In genomic region chr15:88908123-88908522, GRCh38 we compare ENCODE assay signal across 19 cellular contexts. TPM values are rescaled to one million over a fixed set of nuclear protein-coding genes. Genes with fewer than 3 reads are reported as not detected.
DNase-seq lines count a peak whose midpoint lies in the region; ATAC-seq, FAIRE-seq and TF ChIP-seq lines count a peak whose summit lies in the region.
"Had no signal": no experiment of that assay in that cellular context is flagged by ENCODE, and none has a peak within 500 bp of the region (broad histone marks: within the 10 kb centered on the region; RNA-seq: fewer than 3 reads in every experiment).

No MANE protein-coding gene starts in this region.

- peaks cover 3% of the 10 kb centered on the region for H3K9me1 ChIP-seq in K562 (ENCODE audit: control insufficient read depth, insufficient read depth, low read length)

- H3K4me2 ChIP-seq in K562 (ENCODE audit: insufficient read depth, low read length) = no peak overlapping the region

- no peaks in the 10 kb centered on the region for H3K9me3 ChIP-seq in CD4-positive, alpha-beta memory T cell (ENCODE audit: control insufficient read depth in 1 of 2, low read length in 2 of 2)
- H3K9me3 ChIP-seq in K562 (replicated peaks; ENCODE audit: control insufficient read depth, insufficient read depth, low read depth, low read length) (no peaks in the 10 kb centered on the region), sigmoid colon (no peaks in the 10 kb centered on the region)
- H3K9me3 ChIP-seq: BE2C, SJSA1 had no signal

- in situ Hi-C loops in K562 (cut with MboI) = no loop called here

- POLR2A ChIA-PET in CD4-positive, alpha-beta memory T cell (lab: Charles Lee; ENCODE audit: partially characterized antibody) = interaction anchor here (0.6 to 1.1 kb wide), 2 partner anchors 182 to 207 kb away, joined by 3 to 4 read pairs; no protein-coding TSS in a partner anchor
- POLR2A ChIA-PET in GM10248 (lab: Yijun Ruan, JAX) = no interaction called here
- POLR2A ChIA-PET in K562 (lab: Yijun Ruan, JAX) = interaction anchor here (0.6 to 1.4 kb wide), 5 partner anchors 93 to 124 kb away, joined by 3 to 5 read pairs (median 3); no protein-coding TSS in a partner anchor

- H3K27me3 ChIP-seq in CD4-positive, alpha-beta memory T cell (ENCODE audit: insufficient read depth, low read length) = no peaks in the 10 kb centered on the region
- H3K27me3 ChIP-seq in K562 (ENCODE audit: control insufficient read depth in 2 of 2, insufficient read depth in 2 of 2, low read length in 2 of 2) = no peaks in the 10 kb centered on the region
- H3K27me3 ChIP-seq in sigmoid colon = no peaks in the 10 kb centered on the region
- H3K27me3 ChIP-seq: BE2C, brain microvascular endothelial cell, SJSA1 had no signal

- intact Hi-C loops in CD4-positive, alpha-beta memory T cell (cut with micrococcal nuclease) = no loop called here
- intact Hi-C loops in K562 (cut with micrococcal nuclease) (no loop called here), sigmoid colon (cut with DNase I) (no loop called here)

- no peak for TF ChIP-seq EP300 in K562 (IDR thresholded peaks at IDR 0.05; ENCODE audit: low read length)
- no peak for TF ChIP-seq EP300 in sigmoid colon (IDR thresholded peaks at IDR 0.05)

- no peaks in the 10 kb centered on the region for H3K9me3 Mint-ChIP-seq in CD4-positive, alpha-beta memory T cell
- H3K9me3 Mint-ChIP-seq: activated naive CD8-positive, alpha-beta T cell treated with anti-CD3 and anti-CD28 coated beads, Interleukin-2, amount 10 ng/mL, durations not matched to agents 7 days and 5 days; natural killer cell treated with Interleukin-12 subunit alpha and Interleukin-12 subunit beta and Interleukin-15 and Interleukin-18, amount 100 ng/mL, for 72 hours had no signal

- no peak overlapping the region for H3K9ac ChIP-seq in K562 (ENCODE audit: insufficient read depth in 1 of 2, low read depth in 2 of 2, low read length in 2 of 2)

- ATAC-seq in K562 = no peak
- ATAC-seq: natural killer cell treated with Interleukin-12 subunit alpha and Interleukin-12 subunit beta and Interleukin-15 and Interleukin-18, amount 100 ng/mL, for 72 hours had no signal

- H3K4me3 Mint-ChIP-seq in CD4-positive, alpha-beta memory T cell = peak overlapping the region in 1 of 8 donors; percentile 63
- H3K4me3 Mint-ChIP-seq: activated naive CD8-positive, alpha-beta T cell treated with anti-CD3 and anti-CD28 coated beads, Interleukin-2, amount 10 ng/mL, durations not matched to agents 7 days and 5 days; natural killer cell treated with Interleukin-12 subunit alpha and Interleukin-12 subunit beta and Interleukin-15 and Interleukin-18, amount 100 ng/mL, for 72 hours had no signal

- CTCF ChIA-PET in CD4-positive, alpha-beta memory T cell (lab: Charles Lee; ENCODE audit: partially characterized antibody) = interaction anchor here (1.0 to 7.1 kb wide), 4 partner anchors 14 to 270 kb away, joined by 4 to 171 read pairs (median 5); partner anchors contain the start of gene HAPLN3
- CTCF ChIA-PET in GM10248 (lab: Yijun Ruan, JAX) = interaction anchor here (1.5 to 1.9 kb wide), 2 partner anchors 8 to 270 kb away, joined by 4 read pairs; no protein-coding TSS in a partner anchor
- CTCF ChIA-PET in K562 (lab: Yijun Ruan, JAX; ENCODE audit: low intra/inter-chr PET ratio) = no interaction called here

- WGBS in K562 (ENCODE audit: insufficient coverage, low coverage, missing lambda C conversion rate) = 84% methylated on average over 12 of the region's 12 CpGs
- 90 to 91% methylated on average over 12 of the region's 12 CpGs for WGBS in sigmoid colon, 2 donors

- H3K27ac ChIP-seq in CD4-positive, alpha-beta memory T cell (ENCODE audit: low read depth, low read length) = no peak overlapping the region
- H3K27ac ChIP-seq in K562 (ENCODE audit: extremely low read depth, low read depth, low read length) (no peak overlapping the region), sigmoid colon (no peak overlapping the region)
- H3K27ac ChIP-seq: brain microvascular endothelial cell, SJSA1 had no signal

- H3K27ac Mint-ChIP-seq in CD4-positive, alpha-beta memory T cell = peak overlapping the region in 6 of 7 donors; percentile 53 to 94 (median 86)
- H3K27ac Mint-ChIP-seq: activated naive CD8-positive, alpha-beta T cell treated with anti-CD3 and anti-CD28 coated beads, Interleukin-2, amount 10 ng/mL, durations not matched to agents 7 days and 5 days had no signal

- H4K20me1 ChIP-seq in K562 (replicated peaks; ENCODE audit: control insufficient read depth, insufficient read depth, low read length) = 0 out of 2 replicates have a peak, but pooled peaks cover 9% of the 10 kb centered on the region

- no peak for TF ChIP-seq POLR2A in K562 (conservative IDR thresholded peaks at IDR 0.05)
- no peak for TF ChIP-seq POLR2A in sigmoid colon (IDR thresholded peaks at IDR 0.05)

- no peak overlapping the region for H2AFZ ChIP-seq in K562 (ENCODE audit: low read depth, low read length)

- no peak for TF ChIP-seq RAD21 in K562 (CRISPR knock-in tag; conservative IDR thresholded peaks at IDR 0.05 in 1 of 2, IDR thresholded peaks at IDR 0.05 in 1 of 2)

- H3K4me3 ChIP-seq in CD4-positive, alpha-beta memory T cell (ENCODE audit: low read length in 2 of 2) = no peak overlapping the region
- H3K4me3 ChIP-seq in K562 = no peak overlapping the region
- H3K4me3 ChIP-seq in sigmoid colon = no peak overlapping the region
- H3K4me3 ChIP-seq: SJSA1 had no signal

- DNase-seq in CD4-positive, alpha-beta memory T cell = no peak
- DNase-seq in GM10248 (ENCODE audit: extremely low spot score) (peak; percentile 5), K562 (ENCODE audit: extremely low read depth in 1 of 4, low spot score in 3 of 4) (no peak), sigmoid colon (peak; percentile 50), NCI-H526 treated with DMSO at 0.1 percent for 48 hours (lab: John Stamatoyannopoulos, UW) (no peak), COLO829 (ENCODE audit: low spot score) (no peak), mesenteric fat pad (ENCODE audit: low spot score) (no peak)
- DNase-seq: activated CD4-positive, CD25-positive, alpha-beta regulatory T cell; activated naive CD8-positive, alpha-beta T cell treated with anti-CD3 and anti-CD28 coated beads, Interleukin-2, amount 10 ng/mL, durations not matched to agents 7 days and 5 days; BE2C; brain microvascular endothelial cell; mesenchymal stem cell; NCI-H1694; NCI-H748 treated with DMSO at 0.1 percent for 48 hours; stimulated activated CD4-positive, alpha-beta T cell treated with anti-CD3 and anti-CD28 coated beads, Interleukin-12 subunit alpha, Interleukin-12 subunit beta, amount 100 ng/mL, for 4 hours had no signal

- H3K27me3 Mint-ChIP-seq in CD4-positive, alpha-beta memory T cell = no peaks in the 10 kb centered on the region
- H3K27me3 Mint-ChIP-seq: activated naive CD8-positive, alpha-beta T cell treated with anti-CD3 and anti-CD28 coated beads, Interleukin-2, amount 10 ng/mL, durations not matched to agents 7 days and 5 days; natural killer cell treated with Interleukin-12 subunit alpha and Interleukin-12 subunit beta and Interleukin-15 and Interleukin-18, amount 100 ng/mL, for 72 hours had no signal

- H3K79me2 ChIP-seq in K562 (ENCODE audit: control insufficient read depth, insufficient read depth, low read length) = peaks cover 36% of the 10 kb centered on the region

- no peak for FAIRE-seq in K562 (lab: Jason Lieb, UNC)
- FAIRE-seq: GM12892, keratinocyte had no signal

- H3K4me1 Mint-ChIP-seq in CD4-positive, alpha-beta memory T cell = peaks cover 27 to 64% (median 42%) of the 10 kb centered on the region in 4 donors

- BruUV-seq in K562 (replicated peaks; lab: Mats Ljungman, UMichigan) = no TSS peak

- no peak for TF ChIP-seq CTCF in GM10248 (IDR thresholded peaks at IDR 0.05; ENCODE audit: control extremely low read depth, extremely low read depth, low read depth, missing control alignments)
- no peak for TF ChIP-seq CTCF in K562 (IDR thresholded peaks at IDR 0.05 in 2 of 3, conservative IDR thresholded peaks at IDR 0.05 in 1 of 3; ENCODE audit: insufficient read depth in 2 of 3, low read depth in 1 of 3, low read length in 3 of 3)
- no peak for TF ChIP-seq CTCF in sigmoid colon (IDR thresholded peaks at IDR 0.05)

- H3K36me3 ChIP-seq in CD4-positive, alpha-beta memory T cell (ENCODE audit: insufficient read depth, low read length) = peaks cover 8% of the 10 kb centered on the region
- H3K36me3 ChIP-seq in K562 (ENCODE audit: control insufficient read depth, insufficient read depth, low read length) (peaks cover 78% of the 10 kb centered on the region), sigmoid colon (peaks cover 0 to 26% (median 0%) of the 10 kb centered on the region in 4 donors)
- H3K36me3 ChIP-seq: BE2C had no signal

- H3K4me1 ChIP-seq in CD4-positive, alpha-beta memory T cell (ENCODE audit: insufficient read depth, low read length) = peaks cover 40% of the 10 kb centered on the region
- H3K4me1 ChIP-seq in K562 (replicated peaks in 1 of 2; ENCODE audit: control insufficient read depth in 2 of 2, insufficient read depth in 2 of 2, low read length in 2 of 2) (peaks cover 36 to 48% of the 10 kb centered on the region in 2 experiments; a peak in 4 of 5 replicates), sigmoid colon (peaks cover 0 to 21% (median 19%) of the 10 kb centered on the region in 4 donors)
- H3K4me1 ChIP-seq: BE2C had no signal

- H3K36me3 Mint-ChIP-seq in CD4-positive, alpha-beta memory T cell = peaks cover 5 to 7% of the 10 kb centered on the region in 2 donors
- H3K36me3 Mint-ChIP-seq: natural killer cell treated with Interleukin-12 subunit alpha and Interleukin-12 subunit beta and Interleukin-15 and Interleukin-18, amount 100 ng/mL, for 72 hours had no signal

RNA-seq across cellular contexts. Expression of gene MFGE8, which starts 5.1 kb away (rescaled TPM):
- total RNA-seq in CD4-positive, alpha-beta memory T cell = 100 to 1,000 TPM in 1 of 2 experiments, 10 to 100 TPM in 1; 92.8 to 102 TPM
- 10 to 100 TPM in 1 of 2 donors, 1 to 10 TPM in 1; 5.1 to 13.0 TPM for polyA plus RNA-seq in CD4-positive, alpha-beta memory T cell
- 609 and 1,242 TPM in 2 replicates for total RNA-seq in K562 (2011; cell fraction: chromatin; rRNA removed; ENCODE audit: low replicate concordance)
- 770 and 804 TPM in 2 replicates for total RNA-seq in K562 (2011; cell fraction: nucleolus; rRNA removed)
- 668 and 702 TPM in 2 replicates for total RNA-seq in K562 (2011; cell fraction: nucleoplasm; rRNA removed)
- total RNA-seq in K562 (2014; rRNA removed) = 62.3 and 73.1 TPM in 2 replicates
- 24.9 and 31.3 TPM in 2 replicates for total RNA-seq in K562 (2014; rRNA removed; fragmentation: Illumina TruSeq; extraction: Trizol)
- 35.4 and 36.3 TPM in 2 replicates for total RNA-seq in K562 (2015; rRNA removed; fragmentation: Illumina TruSeq; extraction: Trizol)
- total RNA-seq in K562 (2021) = 129 and 142 TPM in 2 replicates
- 85.1 and 148 TPM in 2 replicates for polyA plus RNA-seq in K562 (2011; rRNA removed)
- 115 and 120 TPM in 2 replicates for polyA plus RNA-seq in K562 (2011; cell fraction: cytosol; rRNA removed)
- 355 and 465 TPM in 2 replicates for polyA plus RNA-seq in K562 (2011; cell fraction: nucleus; rRNA removed)
- polyA plus RNA-seq in K562 (2012) = 147 and 220 TPM in 2 replicates
- 93.6 and 109 TPM in 2 replicates for polyA plus RNA-seq in K562 (2014; fragmentation: Illumina TruSeq; extraction: Trizol)
- 1 to 10 TPM; 2.3 to 3.1 TPM for polyA plus RNA-seq in K562 (2014; fragmentation: Nextera tagmentation; extraction: Ambion mirVana)
- polyA plus RNA-seq in K562 (2014; rRNA removed) = 113 and 119 TPM in 2 replicates
- 62.6 and 80.1 TPM in 2 replicates for polyA minus RNA-seq in K562 (2011; rRNA and poly(A)+ RNA removed)
- 71.4 and 82.5 TPM in 2 replicates for polyA minus RNA-seq in K562 (2011; cell fraction: cytosol; rRNA and poly(A)+ RNA removed)
- 120 and 137 TPM in 2 replicates for polyA minus RNA-seq in K562 (2011; cell fraction: nucleus; rRNA and poly(A)+ RNA removed)
- total RNA-seq in sigmoid colon = 100 to 1,000 TPM; 127 to 186 (median 174) TPM
- polyA plus RNA-seq in sigmoid colon = 100 to 1,000 TPM in 1 of 3 donors, 10 to 100 TPM in 2; 15.3 to 107 (median 16.8) TPM
- total RNA-seq in mesenteric fat pad = 466 TPM

RNA-seq across cellular contexts. Expression of gene HAPLN3, which starts 12.8 kb away (rescaled TPM):
- 100 to 1,000 TPM; 124 to 126 TPM for total RNA-seq in CD4-positive, alpha-beta memory T cell
- polyA plus RNA-seq in CD4-positive, alpha-beta memory T cell = 10 to 100 TPM; 40.7 to 44.7 TPM
- total RNA-seq in K562 (2011; cell fraction: chromatin; rRNA removed; ENCODE audit: low replicate concordance) = 5.6 and 9.6 TPM in 2 replicates
- 6.2 and 6.8 TPM in 2 replicates for total RNA-seq in K562 (2011; cell fraction: nucleolus; rRNA removed)
- 4.9 and 5.9 TPM in 2 replicates for total RNA-seq in K562 (2011; cell fraction: nucleoplasm; rRNA removed)
- total RNA-seq in K562 (2014; rRNA removed) = 1.9 and 2.1 TPM in 2 replicates
- 0.35 and 0.36 TPM in 2 replicates for total RNA-seq in K562 (2014; rRNA removed; fragmentation: Illumina TruSeq; extraction: Trizol)
- total RNA-seq in K562 (2015; rRNA removed; fragmentation: Illumina TruSeq; extraction: Trizol) = 0.65 and 1.0 TPM in 2 replicates
- total RNA-seq in K562 (2021) = 1.9 and 2.4 TPM in 2 replicates
- polyA plus RNA-seq in K562 (2011; rRNA removed) = 0.71 and 2.1 TPM in 2 replicates
- 1.4 and 2.3 TPM in 2 replicates for polyA plus RNA-seq in K562 (2011; cell fraction: cytosol; rRNA removed)
- polyA plus RNA-seq in K562 (2011; cell fraction: nucleus; rRNA removed) = 9.4 and 14.2 TPM in 2 replicates
- 1.6 and 4.0 TPM in 2 replicates for polyA plus RNA-seq in K562 (2012)
- 0.59 and 1.00 TPM in 2 replicates for polyA plus RNA-seq in K562 (2014; fragmentation: Illumina TruSeq; extraction: Trizol)
- polyA plus RNA-seq in K562 (2014; fragmentation: Nextera tagmentation; extraction: Ambion mirVana) = under 1 TPM; 0.04 to 0.06 TPM
- polyA plus RNA-seq in K562 (2014; rRNA removed) = 2.0 and 3.4 TPM in 2 replicates
- 0.77 and 0.99 TPM in 2 replicates for polyA minus RNA-seq in K562 (2011; rRNA and poly(A)+ RNA removed)
- polyA minus RNA-seq in K562 (2011; cell fraction: cytosol; rRNA and poly(A)+ RNA removed) = 2.5 TPM in 1 of 2 replicates, not detected in the other
- polyA minus RNA-seq in K562 (2011; cell fraction: nucleus; rRNA and poly(A)+ RNA removed) = 1.1 and 1.8 TPM in 2 replicates
- total RNA-seq in sigmoid colon = 10 to 100 TPM in 1 of 4 donors, 1 to 10 TPM in 3; 1.6 to 14.5 (median 4.2) TPM
- polyA plus RNA-seq in sigmoid colon = 10 to 100 TPM in 1 of 3 donors, under 1 TPM in 1, not detected in 1; 0.60 to 20.9 TPM
- total RNA-seq in mesenteric fat pad = 5.2 TPM

Comparison
In these comparisons a context has a peak if more than half of its experiments do, and no peak if none do; other contexts are left out.
1. DNase-seq: peak in GM10248 (single experiment) and sigmoid colon (single experiment); none in CD4-positive, alpha-beta memory T cell (0 of 5), K562 (0 of 4), NCI-H526 treated with DMSO at 0.1 percent for 48 hours (single experiment), COLO829 (single experiment) and mesenteric fat pad (single experiment).
2. RNA of gene HAPLN3, which starts 12.8 kb away (total RNA-seq): 124 to 126 TPM in CD4-positive, alpha-beta memory T cell; 1.6 to 14.5 TPM in sigmoid colon, 5.2 TPM in mesenteric fat pad (single experiment) and 0.35 to 9.6 TPM in K562; every median in the first group is over 4 times any median in the second.